Comparison of ENCODE assay signal across 19 cellular contexts in the genomic region with DNA sequence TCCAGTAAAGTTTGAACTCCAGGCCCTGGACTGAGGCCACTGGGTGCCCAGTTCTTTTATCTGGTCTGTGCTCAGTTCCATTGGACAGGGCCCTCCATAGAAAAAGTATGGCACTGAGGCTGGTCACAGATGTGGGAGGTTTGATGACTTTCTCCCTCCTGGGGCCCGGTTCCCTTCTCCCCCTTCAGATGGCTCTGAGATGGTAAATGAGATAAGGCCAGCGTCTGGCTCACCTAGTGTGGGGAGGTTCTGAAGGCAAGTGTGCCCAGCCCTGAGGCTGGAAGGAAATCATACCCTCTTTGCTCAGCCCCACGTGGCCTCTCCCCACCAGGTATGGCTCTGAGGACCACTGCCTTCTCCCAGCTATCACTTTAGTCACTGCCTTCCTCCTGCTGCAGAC. TPM values are rescaled to one million over a fixed set of nuclear protein-coding genes. Genes with fewer than 3 reads are reported as not detected.
DNase-seq lines count a peak whose midpoint lies in the region; ATAC-seq and TF ChIP-seq lines count a peak whose summit lies in the region.
"Had no signal": no experiment of that assay in that cellular context is flagged by ENCODE, and none has a peak within 500 bp of the region (broad histone marks: within the 10 kb centered on the region; RNA-seq: fewer than 3 reads in every experiment).

No MANE protein-coding gene starts in this region.

- H3K27me3 Mint-ChIP-seq in activated naive CD8-positive, alpha-beta T cell = peaks cover 4% of the 10 kb centered on the region
- H3K27me3 Mint-ChIP-seq in activated naive CD8-positive, alpha-beta T cell treated with anti-CD3 and anti-CD28 coated beads, Interleukin-2, amount 50 U/mL, for 24 hours = peaks cover 32% of the 10 kb centered on the region
- peaks cover 52% of the 10 kb centered on the region for H3K27me3 Mint-ChIP-seq in WTC11 (ENCODE audit: low read depth)
- peaks cover 44% of the 10 kb centered on the region for H3K27me3 Mint-ChIP-seq in type B pancreatic cell

- POLR2A ChIA-PET in WTC11 (lab: Charles Lee) = no interaction called here

- no peaks in the 10 kb centered on the region for H3K36me3 Mint-ChIP-seq in activated naive CD8-positive, alpha-beta T cell
- H3K36me3 Mint-ChIP-seq in activated naive CD8-positive, alpha-beta T cell treated with anti-CD3 and anti-CD28 coated beads, Interleukin-2, amount 50 U/mL, for 24 hours (ENCODE audit: low read depth) = peaks cover 4% of the 10 kb centered on the region
- no peaks in the 10 kb centered on the region for H3K36me3 Mint-ChIP-seq in WTC11
- no peaks in the 10 kb centered on the region for H3K36me3 Mint-ChIP-seq in type B pancreatic cell

- no peak for DNase-seq in activated naive CD8-positive, alpha-beta T cell treated with anti-CD3 and anti-CD28 coated beads, Interleukin-2, amount 50 U/mL, for 24 hours
- DNase-seq in WTC11 (ENCODE audit: low spot score) (no peak), mesenteric fat pad (ENCODE audit: low spot score) (peak; percentile 39), type B pancreatic cell (ENCODE audit: extremely low spot score, unreplicated experiment) (no peak), activated T-cell treated with anti-CD3 and anti-CD28 coated beads for 4 hours (no peak), C1 segment of cervical spinal cord (lab: John Stamatoyannopoulos, UW) (no peak)
- DNase-seq: activated CD8-positive, alpha-beta T cell treated with anti-CD3 and anti-CD28 coated beads, Interleukin-2, amount 10 ng/mL, durations not matched to agents 7 days and 5 days; activated T-cell treated with anti-CD3 and anti-CD28 coated beads, Interleukin-2, amount 50 U/mL, for 72 hours; erythroblast; IMR-90; NCI-H1694; NCI-H748 treated with DMSO at 0.1 percent for 48 hours; SJCRH30; stimulated activated naive CD4-positive, alpha-beta T cell; T-helper 9 cell; transverse colon had no signal

- no peak overlapping the region for H3K27ac Mint-ChIP-seq in activated naive CD8-positive, alpha-beta T cell
- no peak overlapping the region for H3K27ac Mint-ChIP-seq in activated naive CD8-positive, alpha-beta T cell treated with anti-CD3 and anti-CD28 coated beads, Interleukin-2, amount 50 U/mL, for 24 hours
- no peak overlapping the region for H3K27ac Mint-ChIP-seq in WTC11
- no peak overlapping the region for H3K27ac Mint-ChIP-seq in type B pancreatic cell
- H3K27ac Mint-ChIP-seq: activated CD8-positive, alpha-beta T cell treated with anti-CD3 and anti-CD28 coated beads, Interleukin-2, amount 10 ng/mL, durations not matched to agents 7 days and 5 days; activated T-cell treated with anti-CD3 and anti-CD28 coated beads, Interleukin-2, amount 50 U/mL, for 72 hours had no signal

- peaks cover 8% of the 10 kb centered on the region for H3K4me1 Mint-ChIP-seq in activated naive CD8-positive, alpha-beta T cell (ENCODE audit: low read depth)
- peaks cover 10% of the 10 kb centered on the region for H3K4me1 Mint-ChIP-seq in activated naive CD8-positive, alpha-beta T cell treated with anti-CD3 and anti-CD28 coated beads, Interleukin-2, amount 50 U/mL, for 24 hours
- H3K4me1 Mint-ChIP-seq in WTC11 (peaks cover 11% of the 10 kb centered on the region), type B pancreatic cell (ENCODE audit: unreplicated experiment) (peaks cover 4% of the 10 kb centered on the region)

- peak overlapping the region; percentile 44 for H3K4me3 Mint-ChIP-seq in activated naive CD8-positive, alpha-beta T cell
- no peak overlapping the region for H3K4me3 Mint-ChIP-seq in activated naive CD8-positive, alpha-beta T cell treated with anti-CD3 and anti-CD28 coated beads, Interleukin-2, amount 50 U/mL, for 24 hours
- H3K4me3 Mint-ChIP-seq in WTC11 (peak overlapping the region; percentile 30), type B pancreatic cell (peak overlapping the region; percentile 36)
- H3K4me3 Mint-ChIP-seq: activated CD8-positive, alpha-beta T cell treated with anti-CD3 and anti-CD28 coated beads, Interleukin-2, amount 10 ng/mL, durations not matched to agents 7 days and 5 days had no signal

- no peak for TF ChIP-seq CTCF in WTC11 (IDR thresholded peaks at IDR 0.05)
- TF ChIP-seq CTCF in type B pancreatic cell (conservative IDR thresholded peaks at IDR 0.05) = no peak

- ATAC-seq in activated naive CD8-positive, alpha-beta T cell treated with anti-CD3 and anti-CD28 coated beads, Interleukin-2, amount 50 U/mL, for 24 hours = no peak
- ATAC-seq in WTC11 (no peak), GM18868 (IDR thresholded peaks at IDR 0.05; ENCODE audit: unreplicated experiment) (no peak)
- ATAC-seq: activated CD8-positive, alpha-beta T cell treated with anti-CD3 and anti-CD28 coated beads, Interleukin-2, amount 10 ng/mL, durations not matched to agents 7 days and 5 days; activated T-cell treated with anti-CD3 and anti-CD28 coated beads, Interleukin-2, amount 50 U/mL, for 72 hours; HCT116 had no signal

- CTCF ChIA-PET in WTC11 (lab: Charles Lee) = no interaction called here

- no peaks in the 10 kb centered on the region for H3K9me3 Mint-ChIP-seq in activated naive CD8-positive, alpha-beta T cell (ENCODE audit: low read depth)
- no peaks in the 10 kb centered on the region for H3K9me3 Mint-ChIP-seq in activated naive CD8-positive, alpha-beta T cell treated with anti-CD3 and anti-CD28 coated beads, Interleukin-2, amount 50 U/mL, for 24 hours
- H3K9me3 Mint-ChIP-seq in WTC11 (no peaks in the 10 kb centered on the region), type B pancreatic cell (no peaks in the 10 kb centered on the region)
- H3K9me3 Mint-ChIP-seq: activated T-cell treated with anti-CD3 and anti-CD28 coated beads, Interleukin-2, amount 50 U/mL, for 72 hours had no signal

TF ChIP-seq in WTC11, 78 proteins besides CTCF, POLR2A, EP300 and RAD21 (continues in another document):
- TF ChIP-seq, protein P1, sequence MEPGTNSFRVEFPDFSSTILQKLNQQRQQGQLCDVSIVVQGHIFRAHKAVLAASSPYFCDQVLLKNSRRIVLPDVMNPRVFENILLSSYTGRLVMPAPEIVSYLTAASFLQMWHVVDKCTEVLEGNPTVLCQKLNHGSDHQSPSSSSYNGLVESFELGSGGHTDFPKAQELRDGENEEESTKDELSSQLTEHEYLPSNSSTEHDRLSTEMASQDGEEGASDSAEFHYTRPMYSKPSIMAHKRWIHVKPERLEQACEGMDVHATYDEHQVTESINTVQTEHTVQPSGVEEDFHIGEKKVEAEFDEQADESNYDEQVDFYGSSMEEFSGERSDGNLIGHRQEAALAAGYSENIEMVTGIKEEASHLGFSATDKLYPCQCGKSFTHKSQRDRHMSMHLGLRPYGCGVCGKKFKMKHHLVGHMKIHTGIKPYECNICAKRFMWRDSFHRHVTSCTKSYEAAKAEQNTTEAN (CRISPR knock-in tag; IDR thresholded peaks at IDR 0.05) = no peak
- TF ChIP-seq, protein P2, sequence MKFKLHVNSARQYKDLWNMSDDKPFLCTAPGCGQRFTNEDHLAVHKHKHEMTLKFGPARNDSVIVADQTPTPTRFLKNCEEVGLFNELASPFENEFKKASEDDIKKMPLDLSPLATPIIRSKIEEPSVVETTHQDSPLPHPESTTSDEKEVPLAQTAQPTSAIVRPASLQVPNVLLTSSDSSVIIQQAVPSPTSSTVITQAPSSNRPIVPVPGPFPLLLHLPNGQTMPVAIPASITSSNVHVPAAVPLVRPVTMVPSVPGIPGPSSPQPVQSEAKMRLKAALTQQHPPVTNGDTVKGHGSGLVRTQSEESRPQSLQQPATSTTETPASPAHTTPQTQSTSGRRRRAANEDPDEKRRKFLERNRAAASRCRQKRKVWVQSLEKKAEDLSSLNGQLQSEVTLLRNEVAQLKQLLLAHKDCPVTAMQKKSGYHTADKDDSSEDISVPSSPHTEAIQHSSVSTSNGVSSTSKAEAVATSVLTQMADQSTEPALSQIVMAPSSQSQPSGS (CRISPR knock-in tag; IDR thresholded peaks at IDR 0.05; ENCODE audit: borderline replicate concordance, low read depth) = no peak
- TF ChIP-seq ZNF232 (CRISPR knock-in tag; IDR thresholded peaks at IDR 0.05) (no peak), FOXP1 (CRISPR knock-in tag; IDR thresholded peaks at IDR 0.05; ENCODE audit: borderline replicate concordance) (no peak), ZNF317 (CRISPR knock-in tag; IDR thresholded peaks at IDR 0.05; ENCODE audit: borderline replicate concordance, low read depth) (no peak), ESRRA (CRISPR knock-in tag; IDR thresholded peaks at IDR 0.05; ENCODE audit: borderline replicate concordance) (no peak), ETV6 (CRISPR knock-in tag; IDR thresholded peaks at IDR 0.05) (no peak), NFYB (CRISPR knock-in tag; conservative IDR thresholded peaks at IDR 0.05; ENCODE audit: low read depth) (no peak), NFATC4 (CRISPR knock-in tag; IDR thresholded peaks at IDR 0.05) (no peak), JUN (CRISPR knock-in tag; IDR thresholded peaks at IDR 0.05) (no peak), SOX15 (CRISPR knock-in tag; IDR thresholded peaks at IDR 0.05) (no peak)
- TF ChIP-seq, protein P3, sequence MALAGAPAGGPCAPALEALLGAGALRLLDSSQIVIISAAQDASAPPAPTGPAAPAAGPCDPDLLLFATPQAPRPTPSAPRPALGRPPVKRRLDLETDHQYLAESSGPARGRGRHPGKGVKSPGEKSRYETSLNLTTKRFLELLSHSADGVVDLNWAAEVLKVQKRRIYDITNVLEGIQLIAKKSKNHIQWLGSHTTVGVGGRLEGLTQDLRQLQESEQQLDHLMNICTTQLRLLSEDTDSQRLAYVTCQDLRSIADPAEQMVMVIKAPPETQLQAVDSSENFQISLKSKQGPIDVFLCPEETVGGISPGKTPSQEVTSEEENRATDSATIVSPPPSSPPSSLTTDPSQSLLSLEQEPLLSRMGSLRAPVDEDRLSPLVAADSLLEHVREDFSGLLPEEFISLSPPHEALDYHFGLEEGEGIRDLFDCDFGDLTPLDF (CRISPR knock-in tag; IDR thresholded peaks at IDR 0.05) = no peak
- TF ChIP-seq, protein P4, sequence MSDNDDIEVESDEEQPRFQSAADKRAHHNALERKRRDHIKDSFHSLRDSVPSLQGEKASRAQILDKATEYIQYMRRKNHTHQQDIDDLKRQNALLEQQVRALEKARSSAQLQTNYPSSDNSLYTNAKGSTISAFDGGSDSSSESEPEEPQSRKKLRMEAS (CRISPR knock-in tag; IDR thresholded peaks at IDR 0.05) = no peak

RNA-seq across cellular contexts. Expression of a gene that starts 1.5 kb away (rescaled TPM):
- total RNA-seq in WTC11 (2021) = 1.0 to 1.9 TPM (median 1.5 TPM) in 3 replicates
- total RNA-seq in mesenteric fat pad = 151 TPM
- total RNA-seq in type B pancreatic cell (ENCODE audit: low replicate concordance) = 1.00 and 2.2 TPM in 2 replicates
- total RNA-seq: activated CD8-positive, alpha-beta T cell treated with anti-CD3 and anti-CD28 coated beads, Interleukin-2, amount 10 ng/mL, durations not matched to agents 7 days and 5 days had no signal

RNA-seq across cellular contexts. Expression of a gene that starts 45.9 kb away (rescaled TPM):
- 34.4 to 38.1 TPM (median 35.0 TPM) in 3 replicates for total RNA-seq in WTC11 (2021)
- not detected for total RNA-seq in mesenteric fat pad
- 10.6 and 19.0 TPM in 2 replicates for total RNA-seq in type B pancreatic cell (ENCODE audit: low replicate concordance)

RNA-seq across cellular contexts. Expression of a gene that starts 46.7 kb away (rescaled TPM):
- total RNA-seq in WTC11 (2021) (49.6 to 57.9 TPM (median 49.9 TPM) in 3 replicates), mesenteric fat pad (55.4 TPM), type B pancreatic cell (ENCODE audit: low replicate concordance) (52.4 and 56.1 TPM in 2 replicates)

Comparison
In these comparisons a context has a peak if more than half of its experiments do, and no peak if none do; other contexts are left out.
1. RNA of a gene that starts 1.5 kb away (total RNA-seq): 151 TPM in mesenteric fat pad (single experiment); 1.00 to 2.2 TPM in type B pancreatic cell and 1.0 to 1.9 TPM in WTC11; every median in the first group is over 10 times any median in the second.
2. RNA of a gene that starts 45.9 kb away (total RNA-seq): 34.4 to 38.1 TPM in WTC11 and 10.6 to 19.0 TPM in type B pancreatic cell; not detected in mesenteric fat pad (single experiment); every median in the first group is over 10 times any median in the second.